2 cellular contexts compared by ENCODE assay signal in genomic region chr6:159806021-159806458, GRCh38.
TF ChIP-seq lines count a peak whose summit lies in the region.

No MANE protein-coding gene starts in this region.

TF ChIP-seq in K562, 482 proteins besides CTCF, POLR2A, EP300 and RAD21 (continued from another document and continues in another):
- TF ChIP-seq ASH1L (IDR thresholded peaks at IDR 0.05; ENCODE audit: borderline replicate concordance, low read depth, partially characterized antibody): no peak
- peak; percentile 62; the same call in 1 of the 2 replicates for TF ChIP-seq CEBPB (tag; IDR thresholded peaks at IDR 0.05)
- no peak for TF ChIP-seq TOE1 (IDR thresholded peaks at IDR 0.05; ENCODE audit: borderline replicate concordance)
- no peak for TF ChIP-seq TOE1 (CRISPR knock-in tag; IDR thresholded peaks at IDR 0.05; ENCODE audit: borderline replicate concordance, low read depth)
- no peak for TF ChIP-seq ZNF76 (CRISPR knock-in tag; IDR thresholded peaks at IDR 0.05; ENCODE audit: borderline replicate concordance)
- TF ChIP-seq U2AF1 (optimal IDR thresholded peaks at IDR 0.05; ENCODE audit: low read depth, low read length): no peak
- TF ChIP-seq, protein P1, sequence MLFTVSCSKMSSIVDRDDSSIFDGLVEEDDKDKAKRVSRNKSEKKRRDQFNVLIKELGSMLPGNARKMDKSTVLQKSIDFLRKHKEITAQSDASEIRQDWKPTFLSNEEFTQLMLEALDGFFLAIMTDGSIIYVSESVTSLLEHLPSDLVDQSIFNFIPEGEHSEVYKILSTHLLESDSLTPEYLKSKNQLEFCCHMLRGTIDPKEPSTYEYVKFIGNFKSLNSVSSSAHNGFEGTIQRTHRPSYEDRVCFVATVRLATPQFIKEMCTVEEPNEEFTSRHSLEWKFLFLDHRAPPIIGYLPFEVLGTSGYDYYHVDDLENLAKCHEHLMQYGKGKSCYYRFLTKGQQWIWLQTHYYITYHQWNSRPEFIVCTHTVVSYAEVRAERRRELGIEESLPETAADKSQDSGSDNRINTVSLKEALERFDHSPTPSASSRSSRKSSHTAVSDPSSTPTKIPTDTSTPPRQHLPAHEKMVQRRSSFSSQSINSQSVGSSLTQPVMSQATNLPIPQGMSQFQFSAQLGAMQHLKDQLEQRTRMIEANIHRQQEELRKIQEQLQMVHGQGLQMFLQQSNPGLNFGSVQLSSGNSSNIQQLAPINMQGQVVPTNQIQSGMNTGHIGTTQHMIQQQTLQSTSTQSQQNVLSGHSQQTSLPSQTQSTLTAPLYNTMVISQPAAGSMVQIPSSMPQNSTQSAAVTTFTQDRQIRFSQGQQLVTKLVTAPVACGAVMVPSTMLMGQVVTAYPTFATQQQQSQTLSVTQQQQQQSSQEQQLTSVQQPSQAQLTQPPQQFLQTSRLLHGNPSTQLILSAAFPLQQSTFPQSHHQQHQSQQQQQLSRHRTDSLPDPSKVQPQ (CRISPR knock-in tag; IDR thresholded peaks at IDR 0.05; ENCODE audit: borderline replicate concordance): no peak
- peak; percentile 59 for TF ChIP-seq L3MBTL2 (IDR thresholded peaks at IDR 0.05)
- no peak for TF ChIP-seq POLR2B (IDR thresholded peaks at IDR 0.05; ENCODE audit: low read depth, partially characterized antibody)
- 0 out of 2 replicates have a peak, but pooled peaks have one; percentile 18 for TF ChIP-seq MITF (IDR thresholded peaks at IDR 0.05)
- TF ChIP-seq CTBP1 (IDR thresholded peaks at IDR 0.05; ENCODE audit: borderline replicate concordance): 0 out of 2 replicates have a peak, but pooled peaks have one; percentile 21
- TF ChIP-seq NR2C2 (CRISPR knock-in tag; IDR thresholded peaks at IDR 0.05): no peak
- TF ChIP-seq NR2C2 (tag; IDR thresholded peaks at IDR 0.05): peak; percentile 60; the same call in 1 of the 2 replicates
- peak; percentile 45; the same call in 1 of the 2 replicates for TF ChIP-seq MYC (IDR thresholded peaks at IDR 0.05; ENCODE audit: low read depth, low read length)
- no peak for TF ChIP-seq MYC (CRISPR knock-in tag; IDR thresholded peaks at IDR 0.05; ENCODE audit: borderline replicate concordance, low read depth)
- TF ChIP-seq TBL1XR1 (IDR thresholded peaks at IDR 0.05; ENCODE audit: low read length in 2 of 2): no peak
- TF ChIP-seq ZNF584 (CRISPR knock-in tag; IDR thresholded peaks at IDR 0.05; ENCODE audit: low read depth): peak; percentile 8; the same call in 1 of the 2 replicates
- TF ChIP-seq GATAD2A (IDR thresholded peaks at IDR 0.05): no peak
- TF ChIP-seq ZC3H11A (IDR thresholded peaks at IDR 0.05; ENCODE audit: low read depth, low read length): no peak
- TF ChIP-seq SMAD4 (CRISPR knock-in tag; conservative IDR thresholded peaks at IDR 0.05): peak; percentile 75
- peak; percentile 79; the same call in 1 of the 2 replicates for TF ChIP-seq ESRRA (IDR thresholded peaks at IDR 0.05; ENCODE audit: borderline replicate concordance, low read depth)
- no peak for TF ChIP-seq NR2C1 (IDR thresholded peaks at IDR 0.05)
- TF ChIP-seq NR2C1 (tag; IDR thresholded peaks at IDR 0.05): 0 out of 2 replicates have a peak, but pooled peaks have one; percentile 37
- TF ChIP-seq, protein P2, sequence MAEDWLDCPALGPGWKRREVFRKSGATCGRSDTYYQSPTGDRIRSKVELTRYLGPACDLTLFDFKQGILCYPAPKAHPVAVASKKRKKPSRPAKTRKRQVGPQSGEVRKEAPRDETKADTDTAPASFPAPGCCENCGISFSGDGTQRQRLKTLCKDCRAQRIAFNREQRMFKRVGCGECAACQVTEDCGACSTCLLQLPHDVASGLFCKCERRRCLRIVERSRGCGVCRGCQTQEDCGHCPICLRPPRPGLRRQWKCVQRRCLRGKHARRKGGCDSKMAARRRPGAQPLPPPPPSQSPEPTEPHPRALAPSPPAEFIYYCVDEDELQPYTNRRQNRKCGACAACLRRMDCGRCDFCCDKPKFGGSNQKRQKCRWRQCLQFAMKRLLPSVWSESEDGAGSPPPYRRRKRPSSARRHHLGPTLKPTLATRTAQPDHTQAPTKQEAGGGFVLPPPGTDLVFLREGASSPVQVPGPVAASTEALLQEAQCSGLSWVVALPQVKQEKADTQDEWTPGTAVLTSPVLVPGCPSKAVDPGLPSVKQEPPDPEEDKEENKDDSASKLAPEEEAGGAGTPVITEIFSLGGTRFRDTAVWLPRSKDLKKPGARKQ (CRISPR knock-in tag; IDR thresholded peaks at IDR 0.05): peak; percentile 85
- TF ChIP-seq CXXC5 (CRISPR knock-in tag; IDR thresholded peaks at IDR 0.05): peak; percentile 45; the same call in 1 of the 2 replicates
- TF ChIP-seq SIRT6 (IDR thresholded peaks at IDR 0.05; ENCODE audit: low read depth, low read length): no peak
- TF ChIP-seq RBFOX2 (IDR thresholded peaks at IDR 0.05; ENCODE audit: low read depth, low read length): no peak
- TF ChIP-seq CREM (IDR thresholded peaks at IDR 0.05; ENCODE audit: low read depth): no peak
- no peak for TF ChIP-seq RFX7 (CRISPR knock-in tag; IDR thresholded peaks at IDR 0.05)
- TF ChIP-seq CBX1 (IDR thresholded peaks at IDR 0.05; ENCODE audit: low read depth): no peak
- TF ChIP-seq TEAD4 (IDR thresholded peaks at IDR 0.05; ENCODE audit: low read length): peak; percentile 21; the same call in 1 of the 2 replicates
- TF ChIP-seq TEAD4 (CRISPR knock-in tag; IDR thresholded peaks at IDR 0.05; ENCODE audit: borderline replicate concordance): no peak
- 0 out of 2 replicates have a peak, but pooled peaks have one; percentile 1 for TF ChIP-seq SOX6 (IDR thresholded peaks at IDR 0.05)
- TF ChIP-seq NFYB (IDR thresholded peaks at IDR 0.05; ENCODE audit: extremely low read depth, insufficient read length): no peak

TF ChIP-seq in HepG2, 621 proteins besides CTCF, POLR2A, EP300 and RAD21 (continued from another document and continues in another):
- TF ChIP-seq MBD4 (IDR thresholded peaks at IDR 0.05; ENCODE audit: borderline replicate concordance, low read length): no peak
- no peak for TF ChIP-seq MYNN (CRISPR knock-in tag; IDR thresholded peaks at IDR 0.05; ENCODE audit: low read depth)
- no peak for TF ChIP-seq ZIK1 (CRISPR knock-in tag; IDR thresholded peaks at IDR 0.05; ENCODE audit: borderline replicate concordance, low read depth)
- TF ChIP-seq, protein P3, sequence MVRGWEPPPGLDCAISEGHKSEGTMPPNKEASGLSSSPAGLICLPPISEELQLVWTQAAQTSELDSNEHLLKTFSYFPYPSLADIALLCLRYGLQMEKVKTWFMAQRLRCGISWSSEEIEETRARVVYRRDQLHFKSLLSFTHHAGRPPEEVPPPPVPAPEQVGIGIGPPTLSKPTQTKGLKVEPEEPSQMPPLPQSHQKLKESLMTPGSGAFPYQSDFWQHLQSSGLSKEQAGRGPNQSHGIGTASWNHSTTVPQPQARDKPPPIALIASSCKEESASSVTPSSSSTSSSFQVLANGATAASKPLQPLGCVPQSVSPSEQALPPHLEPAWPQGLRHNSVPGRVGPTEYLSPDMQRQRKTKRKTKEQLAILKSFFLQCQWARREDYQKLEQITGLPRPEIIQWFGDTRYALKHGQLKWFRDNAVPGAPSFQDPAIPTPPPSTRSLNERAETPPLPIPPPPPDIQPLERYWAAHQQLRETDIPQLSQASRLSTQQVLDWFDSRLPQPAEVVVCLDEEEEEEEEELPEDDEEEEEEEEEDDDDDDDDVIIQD (CRISPR knock-in tag; IDR thresholded peaks at IDR 0.05; ENCODE audit: low read depth): no peak
- no peak for TF ChIP-seq ZNF326 (CRISPR knock-in tag; IDR thresholded peaks at IDR 0.05; ENCODE audit: borderline replicate concordance)
- peak; percentile 26; the same call in 1 of the 2 replicates for TF ChIP-seq NCOA2 (CRISPR knock-in tag; IDR thresholded peaks at IDR 0.05)
- TF ChIP-seq KDM2A (CRISPR knock-in tag; IDR thresholded peaks at IDR 0.05; ENCODE audit: borderline replicate concordance, low read depth): no peak
- no peak for TF ChIP-seq ZNF547 (CRISPR knock-in tag; IDR thresholded peaks at IDR 0.05)
- TF ChIP-seq SCMH1 (CRISPR knock-in tag; IDR thresholded peaks at IDR 0.05; ENCODE audit: borderline replicate concordance): no peak
- TF ChIP-seq ZNF768 (CRISPR knock-in tag; IDR thresholded peaks at IDR 0.05): no peak
- TF ChIP-seq ZNF737 (CRISPR knock-in tag; IDR thresholded peaks at IDR 0.05; ENCODE audit: borderline replicate concordance): no peak
- peak; percentile 34; the same call in 1 of the 2 replicates for TF ChIP-seq SSRP1 (CRISPR knock-in tag; IDR thresholded peaks at IDR 0.05)
- TF ChIP-seq, protein P4, sequence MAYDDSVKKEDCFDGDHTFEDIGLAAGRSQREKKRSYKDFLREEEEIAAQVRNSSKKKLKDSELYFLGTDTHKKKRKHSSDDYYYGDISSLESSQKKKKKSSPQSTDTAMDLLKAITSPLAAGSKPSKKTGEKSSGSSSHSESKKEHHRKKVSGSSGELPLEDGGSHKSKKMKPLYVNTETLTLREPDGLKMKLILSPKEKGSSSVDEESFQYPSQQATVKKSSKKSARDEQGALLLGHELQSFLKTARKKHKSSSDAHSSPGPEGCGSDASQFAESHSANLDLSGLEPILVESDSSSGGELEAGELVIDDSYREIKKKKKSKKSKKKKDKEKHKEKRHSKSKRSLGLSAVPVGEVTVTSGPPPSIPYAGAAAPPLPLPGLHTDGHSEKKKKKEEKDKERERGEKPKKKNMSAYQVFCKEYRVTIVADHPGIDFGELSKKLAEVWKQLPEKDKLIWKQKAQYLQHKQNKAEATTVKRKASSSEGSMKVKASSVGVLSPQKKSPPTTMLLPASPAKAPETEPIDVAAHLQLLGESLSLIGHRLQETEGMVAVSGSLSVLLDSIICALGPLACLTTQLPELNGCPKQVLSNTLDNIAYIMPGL (CRISPR knock-in tag; IDR thresholded peaks at IDR 0.05; ENCODE audit: borderline replicate concordance in 1 of 2, low read depth in 1 of 2): no peak
- no peak for TF ChIP-seq AHR (CRISPR knock-in tag; IDR thresholded peaks at IDR 0.05)
- TF ChIP-seq, protein P5, sequence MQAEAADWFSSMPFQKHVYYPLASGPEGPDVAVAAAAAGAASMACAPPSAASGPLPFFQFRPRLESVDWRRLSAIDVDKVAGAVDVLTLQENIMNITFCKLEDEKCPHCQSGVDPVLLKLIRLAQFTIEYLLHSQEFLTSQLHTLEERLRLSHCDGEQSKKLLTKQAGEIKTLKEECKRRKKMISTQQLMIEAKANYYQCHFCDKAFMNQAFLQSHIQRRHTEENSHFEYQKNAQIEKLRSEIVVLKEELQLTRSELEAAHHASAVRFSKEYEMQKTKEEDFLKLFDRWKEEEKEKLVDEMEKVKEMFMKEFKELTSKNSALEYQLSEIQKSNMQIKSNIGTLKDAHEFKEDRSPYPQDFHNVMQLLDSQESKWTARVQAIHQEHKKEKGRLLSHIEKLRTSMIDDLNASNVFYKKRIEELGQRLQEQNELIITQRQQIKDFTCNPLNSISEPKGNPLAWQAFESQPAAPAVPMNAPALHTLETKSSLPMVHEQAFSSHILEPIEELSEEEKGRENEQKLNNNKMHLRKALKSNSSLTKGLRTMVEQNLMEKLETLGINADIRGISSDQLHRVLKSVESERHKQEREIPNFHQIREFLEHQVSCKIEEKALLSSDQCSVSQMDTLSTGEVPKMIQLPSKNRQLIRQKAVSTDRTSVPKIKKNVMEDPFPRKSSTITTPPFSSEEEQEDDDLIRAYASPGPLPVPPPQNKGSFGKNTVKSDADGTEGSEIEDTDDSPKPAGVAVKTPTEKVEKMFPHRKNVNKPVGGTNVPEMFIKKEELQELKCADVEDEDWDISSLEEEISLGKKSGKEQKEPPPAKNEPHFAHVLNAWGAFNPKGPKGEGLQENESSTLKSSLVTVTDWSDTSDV (CRISPR knock-in tag; IDR thresholded peaks at IDR 0.05): no peak
- no peak for TF ChIP-seq ZBTB25 (CRISPR knock-in tag; IDR thresholded peaks at IDR 0.05)
- no peak for TF ChIP-seq ZBTB14 (CRISPR knock-in tag; IDR thresholded peaks at IDR 0.05)
- no peak for TF ChIP-seq KDM1A (CRISPR knock-in tag; IDR thresholded peaks at IDR 0.05)
- TF ChIP-seq POGK (CRISPR knock-in tag; conservative IDR thresholded peaks at IDR 0.05): 0 out of 2 replicates have a peak, but pooled peaks have one; percentile 45
- TF ChIP-seq CSRNP2 (CRISPR knock-in tag; conservative IDR thresholded peaks at IDR 0.05; ENCODE audit: low read depth): no peak
- TF ChIP-seq XRCC5 (optimal IDR thresholded peaks at IDR 0.05; ENCODE audit: low read length): peak; percentile 49
- no peak for TF ChIP-seq SRSF1 (optimal IDR thresholded peaks at IDR 0.05; ENCODE audit: low read depth, low read length)
- no peak for TF ChIP-seq SNAPC2 (CRISPR knock-in tag; IDR thresholded peaks at IDR 0.05)
- no peak for TF ChIP-seq CENPT (CRISPR knock-in tag; IDR thresholded peaks at IDR 0.05; ENCODE audit: low read depth)
- no peak for TF ChIP-seq GPN1 (CRISPR knock-in tag; IDR thresholded peaks at IDR 0.05; ENCODE audit: borderline replicate concordance)
- no peak for TF ChIP-seq ZFP36 (IDR thresholded peaks at IDR 0.05; ENCODE audit: borderline replicate concordance, low read depth, low read length, partially characterized antibody)
- TF ChIP-seq SMAD3 (CRISPR knock-in tag; IDR thresholded peaks at IDR 0.05): peak; percentile 55; the same call in 1 of the 2 replicates
